Comparison of ENCODE assay signal across 14 cellular contexts in genomic region chr6:42522021-42522420, GRCh38. TPM values are rescaled to one million over a fixed set of nuclear protein-coding genes. Genes with fewer than 3 reads are reported as not detected.
A peak's percentile ranks its signal among the peaks of the same experiment; 100 is the strongest.
DNase-seq lines count a peak whose midpoint lies in the region; ATAC-seq and TF ChIP-seq lines count a peak whose summit lies in the region.
"Had no signal": no experiment of that assay in that cellular context is flagged by ENCODE, and none has a peak within 500 bp of the region (broad histone marks: within the 10 kb centered on the region; RNA-seq: fewer than 3 reads in every experiment).

No MANE protein-coding gene starts in this region.

- DNase-seq in AG08395 (ENCODE audit: low spot score): peak; percentile 25
- peak; percentile 10 for DNase-seq in EL
- DNase-seq in adipocyte (ENCODE audit: low read depth): peak; percentile 33
- DNase-seq in fibroblast of the aortic adventitia (ENCODE audit: low read depth): peak; percentile 69
- DNase-seq in head of caudate nucleus: no peak
- no peak for DNase-seq in NCI-H1436 treated with DMSO at 0.1 percent for 48 hours (lab: John Stamatoyannopoulos, UW)
- DNase-seq: ACHN, DMS 273 treated with DMSO at 0.1 percent for 48 hours, NCI-H1417, NCI-H2029, NCI-H2171 treated with DMSO at 0.1 percent for 48 hours, NCI-H82 had no signal

- no peak for ATAC-seq in GM21390 (IDR thresholded peaks at IDR 0.05; ENCODE audit: unreplicated experiment)

- intact Hi-C loops in head of caudate nucleus (cut with DNase I): no loop called here

- H3K4me3 ChIP-seq in adipocyte (ENCODE audit: low read length) (no peak overlapping the region), fibroblast of the aortic adventitia (ENCODE audit: low read depth, low read length) (no peak overlapping the region)
- H3K4me3 ChIP-seq: BLaER1 treated with 17β-estradiol and CSF1 and Interleukin-3, amounts not matched to agents 10 nM and 100 nM had no signal

- no peak for TF ChIP-seq CTCF in fibroblast of the aortic adventitia (IDR thresholded peaks at IDR 0.05; ENCODE audit: insufficient read depth, low read length)

- H3K4me1 ChIP-seq in adipocyte (ENCODE audit: control insufficient read depth, insufficient read depth, low read length): peaks cover 17% of the 10 kb centered on the region

- peaks cover 6% of the 10 kb centered on the region for H3K9me3 ChIP-seq in adipocyte (ENCODE audit: control insufficient read depth, low read length)

- H3K9ac ChIP-seq in adipocyte (ENCODE audit: low read length): no peak overlapping the region
- H3K9ac ChIP-seq: BLaER1 treated with 17β-estradiol and CSF1 and Interleukin-3, amounts not matched to agents 10 nM and 100 nM had no signal

- H3K27me3 ChIP-seq in adipocyte (replicated peaks; ENCODE audit: control insufficient read depth, insufficient read depth, low read length): no peaks in the 10 kb centered on the region
- H3K27me3 ChIP-seq: BLaER1 treated with 17β-estradiol and CSF1 and Interleukin-3, amounts not matched to agents 10 nM and 100 nM had no signal

- H3K36me3 ChIP-seq in adipocyte (ENCODE audit: control insufficient read depth, insufficient read depth, low read length, severe bottlenecking): no peaks in the 10 kb centered on the region
- H3K36me3 ChIP-seq: BLaER1 treated with 17β-estradiol and CSF1 and Interleukin-3, amounts not matched to agents 10 nM and 100 nM had no signal

RNA-seq across cellular contexts. Expression of gene UBR2, which starts 41.8 kb away (rescaled TPM):
- 28.9 and 35.9 TPM in 2 replicates for total RNA-seq in fibroblast of the aortic adventitia (ENCODE audit: low replicate concordance)

Comparison
In these comparisons a context has a peak if more than half of its experiments do, and no peak if none do; other contexts are left out.
1. DNase-seq: peak in AG08395 (single experiment), EL (single experiment), adipocyte (single experiment) and fibroblast of the aortic adventitia (single experiment); none in head of caudate nucleus (0 of 42) and NCI-H1436 treated with DMSO at 0.1 percent for 48 hours (single experiment).